ENCODE assay signal across 9 cellular contexts in the genomic region with DNA sequence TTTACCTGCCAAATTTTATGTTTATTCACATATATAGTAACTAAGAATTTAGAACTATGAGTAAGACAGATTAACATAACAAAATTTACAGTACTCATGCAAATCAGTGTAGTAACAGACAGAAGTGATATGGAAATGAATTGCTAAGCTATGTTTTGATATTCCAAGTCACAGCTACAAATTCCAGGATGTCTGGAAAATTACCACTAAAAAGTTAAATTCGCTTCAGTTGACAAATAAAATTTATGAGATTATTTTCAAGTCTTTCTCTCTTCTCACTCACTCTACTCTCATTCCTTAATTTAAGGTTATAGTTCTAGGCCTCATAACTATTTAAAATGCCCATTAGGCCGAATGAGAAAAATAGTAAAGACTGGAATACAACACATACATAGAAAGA. TPM values are rescaled to one million over a fixed set of nuclear protein-coding genes. Genes with fewer than 3 reads are reported as not detected.
"Had no signal": no experiment of that assay in that cellular context is flagged by ENCODE, and none has a peak within 500 bp of the region (broad histone marks: within the 10 kb centered on the region; RNA-seq: fewer than 3 reads in every experiment).

No MANE protein-coding gene starts in this region.

- H3K4me3 Mint-ChIP-seq: HFFc6 had no signal

- H3K27ac ChIP-seq: HL-60, KMS-11 had no signal

- H3K9ac ChIP-seq: KMS-11 had no signal

- H3K4me3 ChIP-seq: HAP-1 had no signal

- H3K4me2 ChIP-seq: KMS-11 had no signal

- H3K36me3 ChIP-seq: HAP-1 had no signal

- H3K9me3 ChIP-seq: HAP-1 had no signal

- ATAC-seq: HCT116 had no signal

- H3K27ac Mint-ChIP-seq: HFFc6 had no signal

- DNase-seq: GOT3, H7, HFFc6, IMR-90, KBM-7 had no signal

RNA-seq across cellular contexts. Expression of a gene that starts 18.1 kb away (rescaled TPM):
- total RNA-seq: H7, HFFc6, IMR-90 had no signal
- polyA plus RNA-seq: IMR-90 had no signal
